In genomic region chr6:96899019-96899418, GRCh38 we compare ENCODE assay signal across 1 cellular context.
TF ChIP-seq lines count a peak whose summit lies in the region.

No MANE protein-coding gene starts in this region.

TF ChIP-seq in endothelial cell of umbilical vein, 7 proteins besides CTCF, POLR2A, EP300 and RAD21:
- TF ChIP-seq GATA2 (IDR thresholded peaks at IDR 0.05; ENCODE audit: insufficient read depth, insufficient read length, low read depth, low read length) (peak; percentile 14), POLR2AphosphoS5 (IDR thresholded peaks at IDR 0.05; ENCODE audit: insufficient read depth, low read depth, low read length) (no peak), FOS (IDR thresholded peaks at IDR 0.05; ENCODE audit: borderline replicate concordance, insufficient read depth, low read length) (no peak), MYC (IDR thresholded peaks at IDR 0.05; ENCODE audit: low read depth, low read length) (no peak)
